Comparison of ENCODE assay signal across 21 cellular contexts in the genomic region with DNA sequence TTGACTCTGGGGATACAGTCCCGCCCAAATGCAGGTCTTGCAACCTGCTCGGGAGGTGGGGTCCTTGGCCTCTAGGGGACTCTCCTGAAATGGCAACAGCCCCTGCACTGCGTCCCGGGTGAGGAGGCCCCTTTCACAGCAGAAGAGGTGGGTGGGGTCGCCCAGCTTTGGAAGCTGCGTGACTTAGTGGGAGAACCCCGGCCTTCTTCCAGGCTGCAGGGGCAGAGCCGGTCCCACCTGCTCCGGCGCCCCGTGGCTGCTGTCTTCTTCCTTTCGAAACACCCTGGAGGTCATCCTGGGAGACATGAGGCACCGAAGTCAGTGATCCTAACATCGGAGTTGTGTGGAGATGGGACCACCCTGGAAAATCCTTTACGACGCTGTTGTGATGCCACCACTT.
A peak's percentile ranks its signal among the peaks of the same experiment; 100 is the strongest.
DNase-seq lines count a peak whose midpoint lies in the region; ATAC-seq and TF ChIP-seq lines count a peak whose summit lies in the region.
"Had no signal": no experiment of that assay in that cellular context is flagged by ENCODE, and none has a peak within 500 bp of the region (broad histone marks: within the 10 kb centered on the region; RNA-seq: fewer than 3 reads in every experiment).

No MANE protein-coding gene starts in this region.

- H3K36me3 ChIP-seq in BLaER1: no peaks in the 10 kb centered on the region
- peaks cover 7% of the 10 kb centered on the region for H3K36me3 ChIP-seq in DOHH2 (ENCODE audit: control insufficient read depth, low read length)
- H3K36me3 ChIP-seq in endodermal cell (ENCODE audit: control insufficient read depth, insufficient read depth, low read length): no peaks in the 10 kb centered on the region
- H3K36me3 ChIP-seq: BE2C had no signal

- CTCF ChIA-PET in WTC11 (lab: Charles Lee): interaction anchor here (0.6 kb wide), 1 partner anchor 200 kb away, joined by 6 read pairs; no protein-coding TSS in a partner anchor
- CTCF ChIA-PET in GM10248 (lab: Yijun Ruan, JAX): no interaction called here

- H3K9me3 Mint-ChIP-seq in WTC11: peaks cover 9% of the 10 kb centered on the region
- peaks cover 5% of the 10 kb centered on the region for H3K9me3 Mint-ChIP-seq in endodermal cell

- peak; percentile 34; the same call in 1 of the 2 replicates for ATAC-seq in WTC11
- ATAC-seq in HG03378 (IDR thresholded peaks at IDR 0.05; ENCODE audit: unreplicated experiment): no peak
- ATAC-seq: A549; CD8-positive, alpha-beta T cell; HCT116 had no signal

- peak overlapping the region; percentile 84 for H3K4me2 ChIP-seq in BLaER1
- H3K4me2 ChIP-seq in DOHH2 (ENCODE audit: low read length): peak overlapping the region; percentile 89
- H3K4me2 ChIP-seq: A549 had no signal

- peak; percentile 32 for TF ChIP-seq CTCF in DOHH2 (IDR thresholded peaks at IDR 0.05; ENCODE audit: low read depth, low read length, poor library complexity, severe bottlenecking)
- no peak for TF ChIP-seq CTCF in WTC11 (IDR thresholded peaks at IDR 0.05)
- no peak for TF ChIP-seq CTCF in GM10248 (IDR thresholded peaks at IDR 0.05; ENCODE audit: control extremely low read depth, extremely low read depth, low read depth, missing control alignments)
- TF ChIP-seq CTCF in endodermal cell (conservative IDR thresholded peaks at IDR 0.05): no peak

- peaks cover 26% of the 10 kb centered on the region for H3K79me2 ChIP-seq in DOHH2 (ENCODE audit: control insufficient read depth, low read length)

- no peak for DNase-seq in WTC11 (ENCODE audit: low spot score)
- no peak for DNase-seq in GM10248 (ENCODE audit: extremely low spot score)
- DNase-seq in endodermal cell: no peak
- DNase-seq: 8988T; ACHN; AML-193; BE2C; Caco-2; CD4-positive, CD25-positive, alpha-beta regulatory T cell; CD8-positive, alpha-beta T cell; DMS153; DND-41; EL; GDM1; H9 had no signal

- H3K9ac ChIP-seq in BLaER1: no peak overlapping the region
- H3K9ac ChIP-seq in endodermal cell (ENCODE audit: extremely low read depth, low read length, poor library complexity, severe bottlenecking): no peak overlapping the region

- H3K4me3 ChIP-seq in BLaER1 (no peak overlapping the region), DOHH2 (ENCODE audit: low read length) (peak overlapping the region; percentile 81), endodermal cell (ENCODE audit: low read length) (no peak overlapping the region)
- H3K4me3 ChIP-seq: A549 had no signal

- H3K9me2 ChIP-seq in DOHH2 (replicated peaks; ENCODE audit: control insufficient read depth, low read length): no peaks in the 10 kb centered on the region

- 0 out of 2 replicates have a peak, but pooled peaks cover 4% of the 10 kb centered on the region for H4K20me1 ChIP-seq in BLaER1
- no peaks in the 10 kb centered on the region for H4K20me1 ChIP-seq in DOHH2 (ENCODE audit: control insufficient read depth, insufficient read depth, low read depth, low read length)

- peaks cover 13% of the 10 kb centered on the region for H3K9me3 ChIP-seq in BLaER1
- H3K9me3 ChIP-seq in DOHH2 (ENCODE audit: control insufficient read depth, insufficient read depth, low read length): peaks cover 6% of the 10 kb centered on the region; the same call in 1 of the 2 replicates
- H3K9me3 ChIP-seq in endodermal cell (ENCODE audit: control insufficient read depth, low read length): no peaks in the 10 kb centered on the region
- H3K9me3 ChIP-seq: A549, BE2C, Caco-2 had no signal

- H3K27ac ChIP-seq in BLaER1: no peak overlapping the region
- H3K27ac ChIP-seq in DOHH2 (ENCODE audit: low read depth, low read length): peak overlapping the region; percentile 99
- no peak overlapping the region for H3K27ac ChIP-seq in endodermal cell (ENCODE audit: low read depth, low read length)
- H3K27ac ChIP-seq: A549, C4-2B had no signal

- no peak overlapping the region for H3K4me3 Mint-ChIP-seq in WTC11
- no peak overlapping the region for H3K4me3 Mint-ChIP-seq in endodermal cell
- H3K4me3 Mint-ChIP-seq: CD4-positive, CD25-positive, alpha-beta regulatory T cell; CD8-positive, alpha-beta T cell; H9 had no signal

- WGBS in endodermal cell (ENCODE audit: insufficient coverage in 1 of 2, insufficient read length in 1 of 2), 2 experiments: 86 to 89% methylated on average over 13 to 16 of the region's 16 CpGs

- POLR2A ChIA-PET in WTC11 (lab: Charles Lee) (no interaction called here), GM10248 (lab: Yijun Ruan, JAX) (no interaction called here)

- H3K4me1 ChIP-seq in BLaER1: peaks cover 84% of the 10 kb centered on the region
- H3K4me1 ChIP-seq in DOHH2 (ENCODE audit: control insufficient read depth, low read length): peaks cover 100% of the 10 kb centered on the region
- H3K4me1 ChIP-seq in endodermal cell (ENCODE audit: control insufficient read depth, insufficient read depth, low read length): peaks cover 4% of the 10 kb centered on the region
- H3K4me1 ChIP-seq: A549, Caco-2 had no signal

- H3K4me1 Mint-ChIP-seq in WTC11 (peaks cover 3% of the 10 kb centered on the region; the same call in 1 of the 2 replicates), endodermal cell (no peaks in the 10 kb centered on the region)
- H3K4me1 Mint-ChIP-seq: CD4-positive, CD25-positive, alpha-beta regulatory T cell had no signal

- H3K27me3 ChIP-seq in BLaER1 (peaks cover 10% of the 10 kb centered on the region; the same call in 1 of the 2 replicates), DOHH2 (ENCODE audit: control insufficient read depth, low read length) (no peaks in the 10 kb centered on the region), endodermal cell (ENCODE audit: control insufficient read depth, insufficient read depth, low read length, poor library complexity, severe bottlenecking) (no peaks in the 10 kb centered on the region)
- H3K27me3 ChIP-seq: BE2C had no signal

- H3K36me3 Mint-ChIP-seq in WTC11 (0 out of 2 replicates have a peak, but pooled peaks cover 3% of the 10 kb centered on the region), endodermal cell (ENCODE audit: low read depth) (no peaks in the 10 kb centered on the region)
- H3K36me3 Mint-ChIP-seq: CD4-positive, CD25-positive, alpha-beta regulatory T cell; CD8-positive, alpha-beta T cell had no signal

- H3K27me3 Mint-ChIP-seq in WTC11 (ENCODE audit: low read depth) (peaks cover 6% of the 10 kb centered on the region; the same call in 1 of the 2 replicates), endodermal cell (ENCODE audit: insufficient read depth) (peaks cover 4% of the 10 kb centered on the region)

- H3F3A ChIP-seq in DOHH2 (ENCODE audit: control insufficient read depth, insufficient read depth): peaks cover 37% of the 10 kb centered on the region

- H3K27ac Mint-ChIP-seq in WTC11 (no peak overlapping the region), endodermal cell (no peak overlapping the region)
- H3K27ac Mint-ChIP-seq: CD4-positive, CD25-positive, alpha-beta regulatory T cell; CD8-positive, alpha-beta T cell; H9 had no signal

TF ChIP-seq in WTC11, 78 proteins besides CTCF, POLR2A, EP300 and RAD21 (continues in another document):
- TF ChIP-seq IRF2 (CRISPR knock-in tag; IDR thresholded peaks at IDR 0.05; ENCODE audit: borderline replicate concordance, low read depth) (no peak), SOX15 (CRISPR knock-in tag; IDR thresholded peaks at IDR 0.05) (no peak), ZNF263 (CRISPR knock-in tag; IDR thresholded peaks at IDR 0.05; ENCODE audit: low read depth) (no peak), AFF4 (CRISPR knock-in tag; IDR thresholded peaks at IDR 0.05; ENCODE audit: borderline replicate concordance) (no peak), ZNF138 (CRISPR knock-in tag; conservative IDR thresholded peaks at IDR 0.05) (no peak), ZNF219 (CRISPR knock-in tag; IDR thresholded peaks at IDR 0.05; ENCODE audit: borderline replicate concordance) (no peak), ESRRA (CRISPR knock-in tag; IDR thresholded peaks at IDR 0.05; ENCODE audit: borderline replicate concordance) (no peak), NR1H2 (CRISPR knock-in tag; IDR thresholded peaks at IDR 0.05) (no peak)
- TF ChIP-seq, protein P1, sequence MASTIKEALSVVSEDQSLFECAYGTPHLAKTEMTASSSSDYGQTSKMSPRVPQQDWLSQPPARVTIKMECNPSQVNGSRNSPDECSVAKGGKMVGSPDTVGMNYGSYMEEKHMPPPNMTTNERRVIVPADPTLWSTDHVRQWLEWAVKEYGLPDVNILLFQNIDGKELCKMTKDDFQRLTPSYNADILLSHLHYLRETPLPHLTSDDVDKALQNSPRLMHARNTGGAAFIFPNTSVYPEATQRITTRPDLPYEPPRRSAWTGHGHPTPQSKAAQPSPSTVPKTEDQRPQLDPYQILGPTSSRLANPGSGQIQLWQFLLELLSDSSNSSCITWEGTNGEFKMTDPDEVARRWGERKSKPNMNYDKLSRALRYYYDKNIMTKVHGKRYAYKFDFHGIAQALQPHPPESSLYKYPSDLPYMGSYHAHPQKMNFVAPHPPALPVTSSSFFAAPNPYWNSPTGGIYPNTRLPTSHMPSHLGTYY (CRISPR knock-in tag; IDR thresholded peaks at IDR 0.05): no peak
